Comparison of ENCODE assay signal across 7 cellular contexts in genomic region chr10:113578766-113579165, GRCh38. TPM values are rescaled to one million over a fixed set of nuclear protein-coding genes. Genes with fewer than 3 reads are reported as not detected.
"Had no signal": no experiment of that assay in that cellular context is flagged by ENCODE, and none has a peak within 500 bp of the region (broad histone marks: within the 10 kb centered on the region; RNA-seq: fewer than 3 reads in every experiment).

No MANE protein-coding gene starts in this region.

- H2AFZ ChIP-seq: GM23338 had no signal

- H3K4me2 ChIP-seq: GM23338 had no signal

- H3K4me3 ChIP-seq: GM23338, K562 had no signal

- ATAC-seq: GM23338, K562 had no signal

- DNase-seq: H9, HCEC 1CT, IMR-90 had no signal

RNA-seq across cellular contexts. Expression of gene HABP2, which starts 25.9 kb away (rescaled TPM):
- total RNA-seq: GM23338, H1, H9, HT-29, IMR-90 had no signal
- polyA plus RNA-seq: GM23338, H1, IMR-90, K562 had no signal
